25 cellular contexts compared by ENCODE assay signal in the genomic region with DNA sequence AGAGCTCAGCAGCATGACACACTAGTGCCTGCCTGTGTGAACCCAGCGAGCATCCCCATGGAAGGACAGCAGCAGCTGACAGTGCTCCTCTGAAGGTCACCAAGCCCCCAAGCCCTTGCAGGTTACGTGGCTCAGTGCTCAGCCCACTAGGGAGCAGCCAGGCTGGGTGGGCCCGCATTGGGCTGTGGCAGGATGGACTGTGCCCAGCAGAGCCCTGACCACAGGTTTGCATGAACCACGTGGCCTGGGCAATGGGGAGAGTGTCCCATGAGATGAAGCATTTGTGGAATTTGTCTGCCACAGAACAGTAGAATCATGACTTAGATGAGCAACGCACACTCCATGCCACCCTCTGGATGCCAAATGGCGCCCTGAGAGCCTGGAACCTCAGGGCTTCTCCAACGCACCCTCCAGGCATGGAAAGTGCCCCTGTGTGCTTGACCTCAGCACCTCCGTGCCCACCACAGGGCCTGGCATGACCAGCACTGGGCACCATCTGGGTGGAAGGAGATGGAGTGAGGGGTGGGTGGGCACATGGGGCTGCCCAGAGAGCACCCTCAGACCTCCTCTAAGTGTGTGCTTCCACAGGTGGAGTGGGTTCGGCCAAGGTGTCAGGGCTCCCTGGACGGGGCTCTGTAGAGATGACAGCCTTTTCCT.
DNase-seq lines count a peak whose midpoint lies in the region; ATAC-seq and TF ChIP-seq lines count a peak whose summit lies in the region.
"Had no signal": no experiment of that assay in that cellular context is flagged by ENCODE, and none has a peak within 500 bp of the region (broad histone marks: within the 10 kb centered on the region; RNA-seq: fewer than 3 reads in every experiment).

No MANE protein-coding gene starts in this region.

- no peaks in the 10 kb centered on the region for H3K9me3 ChIP-seq in right cardiac atrium (ENCODE audit: control insufficient read depth, low read length)
- H3K9me3 ChIP-seq in MG63 = no peaks in the 10 kb centered on the region
- H3K9me3 ChIP-seq: A549 had no signal

- H3K4me3 ChIP-seq in right cardiac atrium (ENCODE audit: low read length) = no peak overlapping the region
- H3K4me3 ChIP-seq in MG63 = no peak overlapping the region
- H3K4me3 ChIP-seq: A549, GM23338 had no signal

- H3K9me3 Mint-ChIP-seq in chondrocyte (ENCODE audit: low read depth) (no peaks in the 10 kb centered on the region), glutamatergic neuron (ENCODE audit: unreplicated experiment) (no peaks in the 10 kb centered on the region)
- H3K9me3 Mint-ChIP-seq in activated naive CD4-positive, alpha-beta T cell treated with anti-CD3 and anti-CD28 coated beads for 36 hours = no peaks in the 10 kb centered on the region
- H3K9me3 Mint-ChIP-seq: CD8-positive, alpha-beta memory T cell; GM23338; IgD-negative memory B cell had no signal

- no peaks in the 10 kb centered on the region for H3K36me3 Mint-ChIP-seq in chondrocyte (ENCODE audit: low read depth)
- no peaks in the 10 kb centered on the region for H3K36me3 Mint-ChIP-seq in glutamatergic neuron (ENCODE audit: unreplicated experiment)
- no peaks in the 10 kb centered on the region for H3K36me3 Mint-ChIP-seq in activated naive CD4-positive, alpha-beta T cell treated with anti-CD3 and anti-CD28 coated beads for 36 hours (ENCODE audit: low read depth)
- H3K36me3 Mint-ChIP-seq: CD14-positive monocyte; CD8-positive, alpha-beta memory T cell; IgD-negative memory B cell had no signal

- H3K27me3 ChIP-seq in right cardiac atrium (ENCODE audit: control insufficient read depth, insufficient read depth) (no peaks in the 10 kb centered on the region), MG63 (no peaks in the 10 kb centered on the region)

- WGBS in right cardiac atrium = 86% methylated on average over 10 of the region's 10 CpGs

- CTCF ChIA-PET in activated naive CD4-positive, alpha-beta T cell treated with anti-CD3 and anti-CD28 coated beads for 36 hours (lab: Charles Lee) = no interaction called here

- H3K4me1 Mint-ChIP-seq in chondrocyte (ENCODE audit: low read depth) = no peaks in the 10 kb centered on the region
- H3K4me1 Mint-ChIP-seq in glutamatergic neuron (ENCODE audit: low read depth, unreplicated experiment) = peaks cover 7% of the 10 kb centered on the region
- H3K4me1 Mint-ChIP-seq in activated naive CD4-positive, alpha-beta T cell treated with anti-CD3 and anti-CD28 coated beads for 36 hours (ENCODE audit: low read depth) = no peaks in the 10 kb centered on the region
- H3K4me1 Mint-ChIP-seq: CD8-positive, alpha-beta memory T cell had no signal

- no peaks in the 10 kb centered on the region for H3K36me3 ChIP-seq in MG63

- DNase-seq in cardiac septum (ENCODE audit: low spot score) (peak; percentile 68), right cardiac atrium (no peak), chondrocyte (ENCODE audit: low spot score) (peak; percentile 72), glutamatergic neuron (peak; percentile 10), MG63 (no peak)
- no peak for DNase-seq in activated naive CD4-positive, alpha-beta T cell treated with anti-CD3 and anti-CD28 coated beads for 36 hours
- DNase-seq: CD8-positive, alpha-beta memory T cell; DMS79 treated with DMSO at 0.1 percent for 48 hours; GF-D8; NCI-H1048; NCI-H1417; NCI-H1694; NCI-H2029 treated with DMSO at 0.1 percent for 48 hours; NCI-H446 treated with DMSO at 0.1 percent for 48 hours; NCI-H82; NK-92 treated with Interleukin-12 subunit alpha and Interleukin-12 subunit beta, amount 100 ng/mL, for 24 hours; PC-3; Right ventricle myocardium superior had no signal

- H3K27ac Mint-ChIP-seq in chondrocyte (ENCODE audit: unreplicated experiment) (no peak overlapping the region), glutamatergic neuron (ENCODE audit: unreplicated experiment) (no peak overlapping the region)
- no peak overlapping the region for H3K27ac Mint-ChIP-seq in activated naive CD4-positive, alpha-beta T cell treated with anti-CD3 and anti-CD28 coated beads for 36 hours
- H3K27ac Mint-ChIP-seq: CD8-positive, alpha-beta memory T cell; GM23338; IgD-negative memory B cell had no signal

- H3K27me3 Mint-ChIP-seq in chondrocyte (ENCODE audit: low read depth) (peaks cover 22% of the 10 kb centered on the region), glutamatergic neuron (ENCODE audit: unreplicated experiment) (peaks cover 2% of the 10 kb centered on the region)
- H3K27me3 Mint-ChIP-seq in activated naive CD4-positive, alpha-beta T cell treated with anti-CD3 and anti-CD28 coated beads for 36 hours (ENCODE audit: low read depth) = peaks cover 5% of the 10 kb centered on the region
- H3K27me3 Mint-ChIP-seq: IgD-negative memory B cell had no signal

- no peak overlapping the region for H3K4me3 Mint-ChIP-seq in chondrocyte (ENCODE audit: unreplicated experiment)
- no peak overlapping the region for H3K4me3 Mint-ChIP-seq in glutamatergic neuron (ENCODE audit: unreplicated experiment)
- no peak overlapping the region for H3K4me3 Mint-ChIP-seq in activated naive CD4-positive, alpha-beta T cell treated with anti-CD3 and anti-CD28 coated beads for 36 hours
- H3K4me3 Mint-ChIP-seq: CD14-positive monocyte; CD8-positive, alpha-beta memory T cell; GM23338; IgD-negative memory B cell had no signal

- H3K4me1 ChIP-seq in right cardiac atrium (ENCODE audit: control insufficient read depth, insufficient read depth, low read length) = no peaks in the 10 kb centered on the region
- H3K4me1 ChIP-seq: A549 had no signal

- intact Hi-C loops in cardiac septum (cut with DNase I) = no loop called here
- intact Hi-C loops in right cardiac atrium (cut with DNase I) = no loop called here
- intact Hi-C loops in activated naive CD4-positive, alpha-beta T cell treated with anti-CD3 and anti-CD28 coated beads for 36 hours (cut with micrococcal nuclease) = no loop called here

- no peak for TF ChIP-seq CTCF in chondrocyte (IDR thresholded peaks at IDR 0.05)
- no peak for TF ChIP-seq CTCF in glutamatergic neuron (IDR thresholded peaks at IDR 0.05; ENCODE audit: partially characterized antibody, unreplicated experiment)

- ATAC-seq in right cardiac atrium (no peak), HG03521 (IDR thresholded peaks at IDR 0.05; ENCODE audit: unreplicated experiment) (no peak)
- ATAC-seq: A549, GM23338, PC-3 had no signal

- H3K27ac ChIP-seq in right cardiac atrium (ENCODE audit: low read length) = no peak overlapping the region
- H3K27ac ChIP-seq: A549, HL-60, KMS-11 had no signal

Comparison
In these comparisons a context has a peak if more than half of its experiments do, and no peak if none do; other contexts are left out.
1. DNase-seq: peak in cardiac septum (single experiment), chondrocyte (single experiment) and glutamatergic neuron (single experiment); none in right cardiac atrium (0 of 3), MG63 (single experiment) and activated naive CD4-positive, alpha-beta T cell treated with anti-CD3 and anti-CD28 coated beads for 36 hours (single experiment).